ENCODE assay signal across 1 cellular context in genomic region chr19:7471696-7472620, GRCh38.
TF ChIP-seq lines count a peak whose summit lies in the region.

No MANE protein-coding gene starts in this region.

TF ChIP-seq in GM12878, 131 proteins besides CTCF, POLR2A, EP300 and RAD21 (continued from another document):
- TF ChIP-seq HSF1 (IDR thresholded peaks at IDR 0.05; ENCODE audit: low read depth, low read length) (no peak), SIN3A (IDR thresholded peaks at IDR 0.05; ENCODE audit: low read depth, low read length) (no peak), IRF4 (IDR thresholded peaks at IDR 0.05; ENCODE audit: low read depth, low read length) (no peak), MYB (IDR thresholded peaks at IDR 0.05; ENCODE audit: borderline replicate concordance, low read depth, low read length) (no peak), KLF5 (IDR thresholded peaks at IDR 0.05; ENCODE audit: partially characterized antibody) (no peak), BHLHE40 (IDR thresholded peaks at IDR 0.05; ENCODE audit: borderline replicate concordance in 1 of 2, low read depth in 2 of 2, low read length in 1 of 2) (peak; percentile 37 to 58; a peak in 3 of 4 replicates), SUPT20H (IDR thresholded peaks at IDR 0.05; ENCODE audit: borderline replicate concordance, control insufficient read depth, low read depth, low read length) (no peak), SKIL (IDR thresholded peaks at IDR 0.05; ENCODE audit: low read depth, poor library complexity, severe bottlenecking) (no peak), TCF3 (IDR thresholded peaks at IDR 0.05; ENCODE audit: borderline replicate concordance, insufficient read depth, low read depth, low read length) (no peak), RUNX3 (IDR thresholded peaks at IDR 0.05; ENCODE audit: low read length) (peak; percentile 60), FOXK2 (IDR thresholded peaks at IDR 0.05) (no peak), CEBPB (IDR thresholded peaks at IDR 0.05; ENCODE audit: borderline replicate concordance in 1 of 2, low read depth in 2 of 2, low read length in 2 of 2) (no peak), IKZF1 (conservative IDR thresholded peaks at IDR 0.05) (0 out of 2 replicates have a peak, but pooled peaks have one; percentile 20), FOXM1 (IDR thresholded peaks at IDR 0.05; ENCODE audit: low read depth, low read length) (no peak), JUNB (IDR thresholded peaks at IDR 0.05) (peak; percentile 44; the same call in 1 of the 2 replicates), EZH2 (IDR thresholded peaks at IDR 0.05; ENCODE audit: borderline replicate concordance, control insufficient read depth, low read depth, low read length) (no peak), MAX (IDR thresholded peaks at IDR 0.05; ENCODE audit: low read depth, low read length) (no peak)
- TF ChIP-seq, protein P1, sequence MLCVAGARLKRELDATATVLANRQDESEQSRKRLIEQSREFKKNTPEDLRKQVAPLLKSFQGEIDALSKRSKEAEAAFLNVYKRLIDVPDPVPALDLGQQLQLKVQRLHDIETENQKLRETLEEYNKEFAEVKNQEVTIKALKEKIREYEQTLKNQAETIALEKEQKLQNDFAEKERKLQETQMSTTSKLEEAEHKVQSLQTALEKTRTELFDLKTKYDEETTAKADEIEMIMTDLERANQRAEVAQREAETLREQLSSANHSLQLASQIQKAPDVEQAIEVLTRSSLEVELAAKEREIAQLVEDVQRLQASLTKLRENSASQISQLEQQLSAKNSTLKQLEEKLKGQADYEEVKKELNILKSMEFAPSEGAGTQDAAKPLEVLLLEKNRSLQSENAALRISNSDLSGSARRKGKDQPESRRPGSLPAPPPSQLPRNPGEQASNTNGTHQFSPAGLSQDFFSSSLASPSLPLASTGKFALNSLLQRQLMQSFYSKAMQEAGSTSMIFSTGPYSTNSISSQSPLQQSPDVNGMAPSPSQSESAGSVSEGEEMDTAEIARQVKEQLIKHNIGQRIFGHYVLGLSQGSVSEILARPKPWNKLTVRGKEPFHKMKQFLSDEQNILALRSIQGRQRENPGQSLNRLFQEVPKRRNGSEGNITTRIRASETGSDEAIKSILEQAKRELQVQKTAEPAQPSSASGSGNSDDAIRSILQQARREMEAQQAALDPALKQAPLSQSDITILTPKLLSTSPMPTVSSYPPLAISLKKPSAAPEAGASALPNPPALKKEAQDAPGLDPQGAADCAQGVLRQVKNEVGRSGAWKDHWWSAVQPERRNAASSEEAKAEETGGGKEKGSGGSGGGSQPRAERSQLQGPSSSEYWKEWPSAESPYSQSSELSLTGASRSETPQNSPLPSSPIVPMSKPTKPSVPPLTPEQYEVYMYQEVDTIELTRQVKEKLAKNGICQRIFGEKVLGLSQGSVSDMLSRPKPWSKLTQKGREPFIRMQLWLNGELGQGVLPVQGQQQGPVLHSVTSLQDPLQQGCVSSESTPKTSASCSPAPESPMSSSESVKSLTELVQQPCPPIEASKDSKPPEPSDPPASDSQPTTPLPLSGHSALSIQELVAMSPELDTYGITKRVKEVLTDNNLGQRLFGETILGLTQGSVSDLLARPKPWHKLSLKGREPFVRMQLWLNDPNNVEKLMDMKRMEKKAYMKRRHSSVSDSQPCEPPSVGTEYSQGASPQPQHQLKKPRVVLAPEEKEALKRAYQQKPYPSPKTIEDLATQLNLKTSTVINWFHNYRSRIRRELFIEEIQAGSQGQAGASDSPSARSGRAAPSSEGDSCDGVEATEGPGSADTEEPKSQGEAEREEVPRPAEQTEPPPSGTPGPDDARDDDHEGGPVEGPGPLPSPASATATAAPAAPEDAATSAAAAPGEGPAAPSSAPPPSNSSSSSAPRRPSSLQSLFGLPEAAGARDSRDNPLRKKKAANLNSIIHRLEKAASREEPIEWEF (IDR thresholded peaks at IDR 0.05; ENCODE audit: insufficient replicate concordance, low read depth, low read length): no peak
- TF ChIP-seq, protein P2, sequence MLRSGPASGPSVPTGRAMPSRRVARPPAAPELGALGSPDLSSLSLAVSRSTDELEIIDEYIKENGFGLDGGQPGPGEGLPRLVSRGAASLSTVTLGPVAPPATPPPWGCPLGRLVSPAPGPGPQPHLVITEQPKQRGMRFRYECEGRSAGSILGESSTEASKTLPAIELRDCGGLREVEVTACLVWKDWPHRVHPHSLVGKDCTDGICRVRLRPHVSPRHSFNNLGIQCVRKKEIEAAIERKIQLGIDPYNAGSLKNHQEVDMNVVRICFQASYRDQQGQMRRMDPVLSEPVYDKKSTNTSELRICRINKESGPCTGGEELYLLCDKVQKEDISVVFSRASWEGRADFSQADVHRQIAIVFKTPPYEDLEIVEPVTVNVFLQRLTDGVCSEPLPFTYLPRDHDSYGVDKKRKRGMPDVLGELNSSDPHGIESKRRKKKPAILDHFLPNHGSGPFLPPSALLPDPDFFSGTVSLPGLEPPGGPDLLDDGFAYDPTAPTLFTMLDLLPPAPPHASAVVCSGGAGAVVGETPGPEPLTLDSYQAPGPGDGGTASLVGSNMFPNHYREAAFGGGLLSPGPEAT (IDR thresholded peaks at IDR 0.05; ENCODE audit: low read depth): no peak
- TF ChIP-seq, protein P3, sequence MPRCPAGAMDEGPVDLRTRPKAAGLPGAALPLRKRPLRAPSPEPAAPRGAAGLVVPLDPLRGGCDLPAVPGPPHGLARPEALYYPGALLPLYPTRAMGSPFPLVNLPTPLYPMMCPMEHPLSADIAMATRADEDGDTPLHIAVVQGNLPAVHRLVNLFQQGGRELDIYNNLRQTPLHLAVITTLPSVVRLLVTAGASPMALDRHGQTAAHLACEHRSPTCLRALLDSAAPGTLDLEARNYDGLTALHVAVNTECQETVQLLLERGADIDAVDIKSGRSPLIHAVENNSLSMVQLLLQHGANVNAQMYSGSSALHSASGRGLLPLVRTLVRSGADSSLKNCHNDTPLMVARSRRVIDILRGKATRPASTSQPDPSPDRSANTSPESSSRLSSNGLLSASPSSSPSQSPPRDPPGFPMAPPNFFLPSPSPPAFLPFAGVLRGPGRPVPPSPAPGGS (IDR thresholded peaks at IDR 0.05; ENCODE audit: borderline replicate concordance, insufficient read depth, low read depth, low read length, poor library complexity, severe bottlenecking): peak; percentile 9
- TF ChIP-seq, protein P4, sequence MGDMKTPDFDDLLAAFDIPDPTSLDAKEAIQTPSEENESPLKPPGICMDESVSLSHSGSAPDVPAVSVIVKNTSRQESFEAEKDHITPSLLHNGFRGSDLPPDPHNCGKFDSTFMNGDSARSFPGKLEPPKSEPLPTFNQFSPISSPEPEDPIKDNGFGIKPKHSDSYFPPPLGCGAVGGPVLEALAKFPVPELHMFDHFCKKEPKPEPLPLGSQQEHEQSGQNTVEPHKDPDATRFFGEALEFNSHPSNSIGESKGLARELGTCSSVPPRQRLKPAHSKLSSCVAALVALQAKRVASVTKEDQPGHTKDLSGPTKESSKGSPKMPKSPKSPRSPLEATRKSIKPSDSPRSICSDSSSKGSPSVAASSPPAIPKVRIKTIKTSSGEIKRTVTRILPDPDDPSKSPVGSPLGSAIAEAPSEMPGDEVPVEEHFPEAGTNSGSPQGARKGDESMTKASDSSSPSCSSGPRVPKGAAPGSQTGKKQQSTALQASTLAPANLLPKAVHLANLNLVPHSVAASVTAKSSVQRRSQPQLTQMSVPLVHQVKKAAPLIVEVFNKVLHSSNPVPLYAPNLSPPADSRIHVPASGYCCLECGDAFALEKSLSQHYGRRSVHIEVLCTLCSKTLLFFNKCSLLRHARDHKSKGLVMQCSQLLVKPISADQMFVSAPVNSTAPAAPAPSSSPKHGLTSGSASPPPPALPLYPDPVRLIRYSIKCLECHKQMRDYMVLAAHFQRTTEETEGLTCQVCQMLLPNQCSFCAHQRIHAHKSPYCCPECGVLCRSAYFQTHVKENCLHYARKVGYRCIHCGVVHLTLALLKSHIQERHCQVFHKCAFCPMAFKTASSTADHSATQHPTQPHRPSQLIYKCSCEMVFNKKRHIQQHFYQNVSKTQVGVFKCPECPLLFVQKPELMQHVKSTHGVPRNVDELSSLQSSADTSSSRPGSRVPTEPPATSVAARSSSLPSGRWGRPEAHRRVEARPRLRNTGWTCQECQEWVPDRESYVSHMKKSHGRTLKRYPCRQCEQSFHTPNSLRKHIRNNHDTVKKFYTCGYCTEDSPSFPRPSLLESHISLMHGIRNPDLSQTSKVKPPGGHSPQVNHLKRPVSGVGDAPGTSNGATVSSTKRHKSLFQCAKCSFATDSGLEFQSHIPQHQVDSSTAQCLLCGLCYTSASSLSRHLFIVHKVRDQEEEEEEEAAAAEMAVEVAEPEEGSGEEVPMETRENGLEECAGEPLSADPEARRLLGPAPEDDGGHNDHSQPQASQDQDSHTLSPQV (IDR thresholded peaks at IDR 0.05): no peak
